1 cellular context compared by ENCODE assay signal in genomic region chr7:135160098-135160857, GRCh38.
TF ChIP-seq lines count a peak whose summit lies in the region.

No MANE protein-coding gene starts in this region.

TF ChIP-seq in K562, 482 proteins besides CTCF, POLR2A, EP300 and RAD21 (continues in another document):
- TF ChIP-seq CXXC5 (CRISPR knock-in tag; IDR thresholded peaks at IDR 0.05) (peak; percentile 55), KDM4B (IDR thresholded peaks at IDR 0.05; ENCODE audit: borderline replicate concordance in 2 of 2, low read depth in 1 of 2) (no peak; a peak in 1 of 4 replicates), ZNF311 (CRISPR knock-in tag; IDR thresholded peaks at IDR 0.05) (no peak; the same call in 1 of the 2 replicates), ZFP30 (CRISPR knock-in tag; IDR thresholded peaks at IDR 0.05; ENCODE audit: borderline replicate concordance) (no peak), HMGXB4 (CRISPR knock-in tag; IDR thresholded peaks at IDR 0.05) (no peak), MIER1 (IDR thresholded peaks at IDR 0.05; ENCODE audit: low read depth) (0 out of 2 replicates have a peak, but pooled peaks have one; percentile 60), MCM3 (IDR thresholded peaks at IDR 0.05) (no peak), E4F1 (CRISPR knock-in tag; IDR thresholded peaks at IDR 0.05; ENCODE audit: borderline replicate concordance) (no peak), BRD4 (IDR thresholded peaks at IDR 0.05) (0 out of 2 replicates have a peak, but pooled peaks have one; percentile 62), CBX1 (IDR thresholded peaks at IDR 0.05; ENCODE audit: low read depth) (no peak; the same call in 1 of the 2 replicates), ZNF644 (tag; IDR thresholded peaks at IDR 0.05; ENCODE audit: low read depth) (no peak; the same call in 1 of the 2 replicates), KLF6 (CRISPR knock-in tag; IDR thresholded peaks at IDR 0.05; ENCODE audit: borderline replicate concordance) (peak; percentile 51; the same call in 1 of the 2 replicates), HDAC1 (IDR thresholded peaks at IDR 0.05) (peak in 1 of 2 experiments; percentile 68; a peak in 2 of 4 replicates), POLR2H (tag; IDR thresholded peaks at IDR 0.05; ENCODE audit: low read depth) (peak; percentile 77), NCOA6 (IDR thresholded peaks at IDR 0.05) (no peak), GTF2A2 (tag; IDR thresholded peaks at IDR 0.05) (peak; percentile 76), ASH1L (IDR thresholded peaks at IDR 0.05; ENCODE audit: borderline replicate concordance, low read depth, partially characterized antibody) (no peak), SLC30A9 (CRISPR knock-in tag; IDR thresholded peaks at IDR 0.05) (no peak), ZNF23 (CRISPR knock-in tag; IDR thresholded peaks at IDR 0.05) (no peak), TRIM24 (IDR thresholded peaks at IDR 0.05) (peak; percentile 83 to 91), ESRRB (CRISPR knock-in tag; IDR thresholded peaks at IDR 0.05; ENCODE audit: borderline replicate concordance) (no peak), TBP (optimal IDR thresholded peaks at IDR 0.05; ENCODE audit: low read depth, low read length) (no peak), DIDO1 (tag; IDR thresholded peaks at IDR 0.05; ENCODE audit: low read depth) (no peak), SMARCA4 (IDR thresholded peaks at IDR 0.05) (peak; percentile 96), ZNF766 (CRISPR knock-in tag; conservative IDR thresholded peaks at IDR 0.05) (peak; percentile 65; the same call in 1 of the 2 replicates), ZNF444 (CRISPR knock-in tag; IDR thresholded peaks at IDR 0.05) (no peak), ZBTB17 (CRISPR knock-in tag; IDR thresholded peaks at IDR 0.05) (no peak)
- TF ChIP-seq, protein P1, sequence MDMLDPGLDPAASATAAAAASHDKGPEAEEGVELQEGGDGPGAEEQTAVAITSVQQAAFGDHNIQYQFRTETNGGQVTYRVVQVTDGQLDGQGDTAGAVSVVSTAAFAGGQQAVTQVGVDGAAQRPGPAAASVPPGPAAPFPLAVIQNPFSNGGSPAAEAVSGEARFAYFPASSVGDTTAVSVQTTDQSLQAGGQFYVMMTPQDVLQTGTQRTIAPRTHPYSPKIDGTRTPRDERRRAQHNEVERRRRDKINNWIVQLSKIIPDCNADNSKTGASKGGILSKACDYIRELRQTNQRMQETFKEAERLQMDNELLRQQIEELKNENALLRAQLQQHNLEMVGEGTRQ (CRISPR knock-in tag; IDR thresholded peaks at IDR 0.05) = no peak
- TF ChIP-seq, protein P2, sequence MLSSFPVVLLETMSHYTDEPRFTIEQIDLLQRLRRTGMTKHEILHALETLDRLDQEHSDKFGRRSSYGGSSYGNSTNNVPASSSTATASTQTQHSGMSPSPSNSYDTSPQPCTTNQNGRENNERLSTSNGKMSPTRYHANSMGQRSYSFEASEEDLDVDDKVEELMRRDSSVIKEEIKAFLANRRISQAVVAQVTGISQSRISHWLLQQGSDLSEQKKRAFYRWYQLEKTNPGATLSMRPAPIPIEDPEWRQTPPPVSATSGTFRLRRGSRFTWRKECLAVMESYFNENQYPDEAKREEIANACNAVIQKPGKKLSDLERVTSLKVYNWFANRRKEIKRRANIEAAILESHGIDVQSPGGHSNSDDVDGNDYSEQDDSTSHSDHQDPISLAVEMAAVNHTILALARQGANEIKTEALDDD (IDR thresholded peaks at IDR 0.05) = no peak
- TF ChIP-seq, protein P3, sequence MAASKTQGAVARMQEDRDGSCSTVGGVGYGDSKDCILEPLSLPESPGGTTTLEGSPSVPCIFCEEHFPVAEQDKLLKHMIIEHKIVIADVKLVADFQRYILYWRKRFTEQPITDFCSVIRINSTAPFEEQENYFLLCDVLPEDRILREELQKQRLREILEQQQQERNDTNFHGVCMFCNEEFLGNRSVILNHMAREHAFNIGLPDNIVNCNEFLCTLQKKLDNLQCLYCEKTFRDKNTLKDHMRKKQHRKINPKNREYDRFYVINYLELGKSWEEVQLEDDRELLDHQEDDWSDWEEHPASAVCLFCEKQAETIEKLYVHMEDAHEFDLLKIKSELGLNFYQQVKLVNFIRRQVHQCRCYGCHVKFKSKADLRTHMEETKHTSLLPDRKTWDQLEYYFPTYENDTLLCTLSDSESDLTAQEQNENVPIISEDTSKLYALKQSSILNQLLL (CRISPR knock-in tag; IDR thresholded peaks at IDR 0.05; ENCODE audit: borderline replicate concordance) = no peak
- TF ChIP-seq, protein P4, sequence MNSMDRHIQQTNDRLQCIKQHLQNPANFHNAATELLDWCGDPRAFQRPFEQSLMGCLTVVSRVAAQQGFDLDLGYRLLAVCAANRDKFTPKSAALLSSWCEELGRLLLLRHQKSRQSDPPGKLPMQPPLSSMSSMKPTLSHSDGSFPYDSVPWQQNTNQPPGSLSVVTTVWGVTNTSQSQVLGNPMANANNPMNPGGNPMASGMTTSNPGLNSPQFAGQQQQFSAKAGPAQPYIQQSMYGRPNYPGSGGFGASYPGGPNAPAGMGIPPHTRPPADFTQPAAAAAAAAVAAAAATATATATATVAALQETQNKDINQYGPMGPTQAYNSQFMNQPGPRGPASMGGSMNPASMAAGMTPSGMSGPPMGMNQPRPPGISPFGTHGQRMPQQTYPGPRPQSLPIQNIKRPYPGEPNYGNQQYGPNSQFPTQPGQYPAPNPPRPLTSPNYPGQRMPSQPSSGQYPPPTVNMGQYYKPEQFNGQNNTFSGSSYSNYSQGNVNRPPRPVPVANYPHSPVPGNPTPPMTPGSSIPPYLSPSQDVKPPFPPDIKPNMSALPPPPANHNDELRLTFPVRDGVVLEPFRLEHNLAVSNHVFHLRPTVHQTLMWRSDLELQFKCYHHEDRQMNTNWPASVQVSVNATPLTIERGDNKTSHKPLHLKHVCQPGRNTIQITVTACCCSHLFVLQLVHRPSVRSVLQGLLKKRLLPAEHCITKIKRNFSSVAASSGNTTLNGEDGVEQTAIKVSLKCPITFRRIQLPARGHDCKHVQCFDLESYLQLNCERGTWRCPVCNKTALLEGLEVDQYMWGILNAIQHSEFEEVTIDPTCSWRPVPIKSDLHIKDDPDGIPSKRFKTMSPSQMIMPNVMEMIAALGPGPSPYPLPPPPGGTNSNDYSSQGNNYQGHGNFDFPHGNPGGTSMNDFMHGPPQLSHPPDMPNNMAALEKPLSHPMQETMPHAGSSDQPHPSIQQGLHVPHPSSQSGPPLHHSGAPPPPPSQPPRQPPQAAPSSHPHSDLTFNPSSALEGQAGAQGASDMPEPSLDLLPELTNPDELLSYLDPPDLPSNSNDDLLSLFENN (IDR thresholded peaks at IDR 0.05; ENCODE audit: low read depth in 2 of 2, low read length in 2 of 2) = no peak
- TF ChIP-seq, protein P5, sequence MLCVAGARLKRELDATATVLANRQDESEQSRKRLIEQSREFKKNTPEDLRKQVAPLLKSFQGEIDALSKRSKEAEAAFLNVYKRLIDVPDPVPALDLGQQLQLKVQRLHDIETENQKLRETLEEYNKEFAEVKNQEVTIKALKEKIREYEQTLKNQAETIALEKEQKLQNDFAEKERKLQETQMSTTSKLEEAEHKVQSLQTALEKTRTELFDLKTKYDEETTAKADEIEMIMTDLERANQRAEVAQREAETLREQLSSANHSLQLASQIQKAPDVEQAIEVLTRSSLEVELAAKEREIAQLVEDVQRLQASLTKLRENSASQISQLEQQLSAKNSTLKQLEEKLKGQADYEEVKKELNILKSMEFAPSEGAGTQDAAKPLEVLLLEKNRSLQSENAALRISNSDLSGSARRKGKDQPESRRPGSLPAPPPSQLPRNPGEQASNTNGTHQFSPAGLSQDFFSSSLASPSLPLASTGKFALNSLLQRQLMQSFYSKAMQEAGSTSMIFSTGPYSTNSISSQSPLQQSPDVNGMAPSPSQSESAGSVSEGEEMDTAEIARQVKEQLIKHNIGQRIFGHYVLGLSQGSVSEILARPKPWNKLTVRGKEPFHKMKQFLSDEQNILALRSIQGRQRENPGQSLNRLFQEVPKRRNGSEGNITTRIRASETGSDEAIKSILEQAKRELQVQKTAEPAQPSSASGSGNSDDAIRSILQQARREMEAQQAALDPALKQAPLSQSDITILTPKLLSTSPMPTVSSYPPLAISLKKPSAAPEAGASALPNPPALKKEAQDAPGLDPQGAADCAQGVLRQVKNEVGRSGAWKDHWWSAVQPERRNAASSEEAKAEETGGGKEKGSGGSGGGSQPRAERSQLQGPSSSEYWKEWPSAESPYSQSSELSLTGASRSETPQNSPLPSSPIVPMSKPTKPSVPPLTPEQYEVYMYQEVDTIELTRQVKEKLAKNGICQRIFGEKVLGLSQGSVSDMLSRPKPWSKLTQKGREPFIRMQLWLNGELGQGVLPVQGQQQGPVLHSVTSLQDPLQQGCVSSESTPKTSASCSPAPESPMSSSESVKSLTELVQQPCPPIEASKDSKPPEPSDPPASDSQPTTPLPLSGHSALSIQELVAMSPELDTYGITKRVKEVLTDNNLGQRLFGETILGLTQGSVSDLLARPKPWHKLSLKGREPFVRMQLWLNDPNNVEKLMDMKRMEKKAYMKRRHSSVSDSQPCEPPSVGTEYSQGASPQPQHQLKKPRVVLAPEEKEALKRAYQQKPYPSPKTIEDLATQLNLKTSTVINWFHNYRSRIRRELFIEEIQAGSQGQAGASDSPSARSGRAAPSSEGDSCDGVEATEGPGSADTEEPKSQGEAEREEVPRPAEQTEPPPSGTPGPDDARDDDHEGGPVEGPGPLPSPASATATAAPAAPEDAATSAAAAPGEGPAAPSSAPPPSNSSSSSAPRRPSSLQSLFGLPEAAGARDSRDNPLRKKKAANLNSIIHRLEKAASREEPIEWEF (CRISPR knock-in tag; IDR thresholded peaks at IDR 0.05) = 0 out of 2 replicates have a peak, but pooled peaks have one; percentile 13
- TF ChIP-seq, protein P6, sequence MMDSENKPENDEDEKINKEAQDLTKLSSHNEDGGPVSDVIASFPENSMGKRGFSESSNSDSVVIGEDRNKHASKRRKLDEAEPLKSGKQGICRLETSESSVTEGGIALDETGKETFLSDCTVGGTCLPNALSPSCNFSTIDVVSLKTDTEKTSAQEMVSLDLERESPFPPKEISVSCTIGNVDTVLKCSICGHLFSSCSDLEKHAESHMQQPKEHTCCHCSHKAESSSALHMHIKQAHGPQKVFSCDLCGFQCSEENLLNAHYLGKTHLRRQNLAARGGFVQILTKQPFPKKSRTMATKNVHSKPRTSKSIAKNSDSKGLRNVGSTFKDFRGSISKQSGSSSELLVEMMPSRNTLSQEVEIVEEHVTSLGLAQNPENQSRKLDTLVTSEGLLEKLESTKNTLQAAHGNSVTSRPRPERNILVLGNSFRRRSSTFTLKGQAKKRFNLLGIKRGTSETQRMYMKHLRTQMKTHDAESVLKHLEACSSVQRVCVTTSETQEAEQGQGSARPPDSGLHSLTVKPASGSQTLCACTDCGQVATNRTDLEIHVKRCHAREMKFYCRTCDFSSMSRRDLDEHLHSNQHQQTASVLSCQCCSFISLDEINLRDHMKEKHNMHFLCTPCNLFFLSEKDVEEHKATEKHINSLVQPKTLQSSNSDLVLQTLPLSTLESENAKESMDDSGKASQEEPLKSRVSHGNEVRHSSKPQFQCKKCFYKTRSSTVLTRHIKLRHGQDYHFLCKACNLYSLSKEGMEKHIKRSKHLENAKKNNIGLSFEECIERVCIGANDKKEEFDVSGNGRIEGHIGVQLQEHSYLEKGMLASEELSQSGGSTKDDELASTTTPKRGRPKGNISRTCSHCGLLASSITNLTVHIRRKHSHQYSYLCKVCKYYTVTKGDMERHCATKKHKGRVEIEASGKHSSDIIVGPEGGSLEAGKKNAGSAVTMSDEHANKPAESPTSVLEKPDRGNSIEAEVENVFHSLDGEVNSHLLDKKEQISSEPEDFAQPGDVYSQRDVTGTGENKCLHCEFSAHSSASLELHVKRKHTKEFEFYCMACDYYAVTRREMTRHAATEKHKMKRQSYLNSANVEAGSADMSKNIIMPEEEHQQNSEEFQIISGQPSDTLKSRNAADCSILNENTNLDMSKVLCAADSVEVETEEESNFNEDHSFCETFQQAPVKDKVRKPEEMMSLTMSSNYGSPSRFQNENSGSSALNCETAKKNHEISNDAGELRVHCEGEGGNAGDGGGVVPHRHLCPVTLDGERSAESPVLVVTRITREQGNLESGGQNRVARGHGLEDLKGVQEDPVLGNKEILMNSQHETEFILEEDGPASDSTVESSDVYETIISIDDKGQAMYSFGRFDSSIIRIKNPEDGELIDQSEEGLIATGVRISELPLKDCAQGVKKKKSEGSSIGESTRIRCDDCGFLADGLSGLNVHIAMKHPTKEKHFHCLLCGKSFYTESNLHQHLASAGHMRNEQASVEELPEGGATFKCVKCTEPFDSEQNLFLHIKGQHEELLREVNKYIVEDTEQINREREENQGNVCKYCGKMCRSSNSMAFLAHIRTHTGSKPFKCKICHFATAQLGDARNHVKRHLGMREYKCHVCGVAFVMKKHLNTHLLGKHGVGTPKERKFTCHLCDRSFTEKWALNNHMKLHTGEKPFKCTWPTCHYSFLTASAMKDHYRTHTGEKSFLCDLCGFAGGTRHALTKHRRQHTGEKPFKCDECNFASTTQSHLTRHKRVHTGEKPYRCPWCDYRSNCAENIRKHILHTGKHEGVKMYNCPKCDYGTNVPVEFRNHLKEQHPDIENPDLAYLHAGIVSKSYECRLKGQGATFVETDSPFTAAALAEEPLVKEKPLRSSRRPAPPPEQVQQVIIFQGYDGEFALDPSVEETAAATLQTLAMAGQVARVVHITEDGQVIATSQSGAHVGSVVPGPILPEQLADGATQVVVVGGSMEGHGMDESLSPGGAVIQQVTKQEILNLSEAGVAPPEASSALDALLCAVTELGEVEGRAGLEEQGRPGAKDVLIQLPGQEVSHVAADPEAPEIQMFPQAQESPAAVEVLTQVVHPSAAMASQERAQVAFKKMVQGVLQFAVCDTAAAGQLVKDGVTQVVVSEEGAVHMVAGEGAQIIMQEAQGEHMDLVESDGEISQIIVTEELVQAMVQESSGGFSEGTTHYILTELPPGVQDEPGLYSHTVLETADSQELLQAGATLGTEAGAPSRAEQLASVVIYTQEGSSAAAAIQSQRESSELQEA (IDR thresholded peaks at IDR 0.05; ENCODE audit: low read depth) = no peak
